Comparison of ENCODE assay signal across 1 cellular context in genomic region chr22:41589260-41589600, GRCh38.
TF ChIP-seq lines count a peak whose summit lies in the region.

No MANE protein-coding gene starts in this region.

TF ChIP-seq in HEK293, 187 proteins besides CTCF, POLR2A, EP300 and RAD21 (continued from another document and continues in another):
- TF ChIP-seq PATZ1 (tag by site-specific recombination; IDR thresholded peaks at IDR 0.05) (no peak; the same call in 1 of the 2 replicates), ZNF416 (tag by site-specific recombination; IDR thresholded peaks at IDR 0.05) (0 out of 2 replicates have a peak, but pooled peaks have one; percentile 48), ZNF18 (tag by site-specific recombination; IDR thresholded peaks at IDR 0.05) (peak; percentile 23; the same call in 1 of the 2 replicates), ZNF169 (tag by site-specific recombination; IDR thresholded peaks at IDR 0.05) (peak; percentile 76; the same call in 1 of the 2 replicates), ZNF423 (tag by site-specific recombination; IDR thresholded peaks at IDR 0.05) (no peak), SP3 (tag by site-specific recombination; IDR thresholded peaks at IDR 0.05) (no peak), OVOL3 (tag by site-specific recombination; IDR thresholded peaks at IDR 0.05) (no peak), ZNF518A (tag by site-specific recombination; conservative IDR thresholded peaks at IDR 0.05; ENCODE audit: low read depth) (no peak), ZXDB (tag by site-specific recombination; IDR thresholded peaks at IDR 0.05) (peak; percentile 9; the same call in 1 of the 2 replicates), ZBTB20 (tag by site-specific recombination; IDR thresholded peaks at IDR 0.05) (peak; percentile 57), SP2 (tag by site-specific recombination; IDR thresholded peaks at IDR 0.05) (peak; percentile 78), ZNF629 (tag by site-specific recombination; IDR thresholded peaks at IDR 0.05) (peak; percentile 83; the same call in 1 of the 2 replicates), ZNF513 (tag by site-specific recombination; IDR thresholded peaks at IDR 0.05) (no peak), PRDM2 (tag by site-specific recombination; IDR thresholded peaks at IDR 0.05; ENCODE audit: borderline replicate concordance) (peak; percentile 45; the same call in 1 of the 2 replicates), ZNF148 (tag by site-specific recombination; IDR thresholded peaks at IDR 0.05; ENCODE audit: borderline replicate concordance) (no peak), BCL11A (tag by site-specific recombination; IDR thresholded peaks at IDR 0.05; ENCODE audit: low read depth) (0 out of 2 replicates have a peak, but pooled peaks have one; percentile 22), ZBTB17 (tag by site-specific recombination; IDR thresholded peaks at IDR 0.05) (no peak), ZNF544 (tag by site-specific recombination; IDR thresholded peaks at IDR 0.05) (no peak), ZBTB10 (tag by site-specific recombination; IDR thresholded peaks at IDR 0.05) (0 out of 2 replicates have a peak, but pooled peaks have one; percentile 61), ZNF341 (tag by site-specific recombination; IDR thresholded peaks at IDR 0.05; ENCODE audit: low read depth) (no peak), ZNF791 (tag by site-specific recombination; IDR thresholded peaks at IDR 0.05) (no peak), ZNF37A (tag by site-specific recombination; IDR thresholded peaks at IDR 0.05) (no peak), ZNF248 (tag by site-specific recombination; IDR thresholded peaks at IDR 0.05) (no peak), KLF7 (tag by site-specific recombination; IDR thresholded peaks at IDR 0.05; ENCODE audit: borderline replicate concordance) (0 out of 2 replicates have a peak, but pooled peaks have one; percentile 23), YY2 (tag by site-specific recombination; IDR thresholded peaks at IDR 0.05) (peak; percentile 11; the same call in 1 of the 2 replicates), KLF10 (tag by site-specific recombination; IDR thresholded peaks at IDR 0.05) (no peak), ZNF221 (tag by site-specific recombination; IDR thresholded peaks at IDR 0.05; ENCODE audit: borderline replicate concordance) (no peak), ZNF16 (tag by site-specific recombination; IDR thresholded peaks at IDR 0.05; ENCODE audit: low read depth) (no peak), ZNF654 (tag by site-specific recombination; IDR thresholded peaks at IDR 0.05; ENCODE audit: low read depth) (no peak), ZNF398 (tag by site-specific recombination; IDR thresholded peaks at IDR 0.05) (peak; percentile 73), ZBTB21 (tag by site-specific recombination; IDR thresholded peaks at IDR 0.05) (peak; percentile 52; the same call in 1 of the 2 replicates)
